Comparison of ENCODE assay signal across 1 cellular context in the genomic region with DNA sequence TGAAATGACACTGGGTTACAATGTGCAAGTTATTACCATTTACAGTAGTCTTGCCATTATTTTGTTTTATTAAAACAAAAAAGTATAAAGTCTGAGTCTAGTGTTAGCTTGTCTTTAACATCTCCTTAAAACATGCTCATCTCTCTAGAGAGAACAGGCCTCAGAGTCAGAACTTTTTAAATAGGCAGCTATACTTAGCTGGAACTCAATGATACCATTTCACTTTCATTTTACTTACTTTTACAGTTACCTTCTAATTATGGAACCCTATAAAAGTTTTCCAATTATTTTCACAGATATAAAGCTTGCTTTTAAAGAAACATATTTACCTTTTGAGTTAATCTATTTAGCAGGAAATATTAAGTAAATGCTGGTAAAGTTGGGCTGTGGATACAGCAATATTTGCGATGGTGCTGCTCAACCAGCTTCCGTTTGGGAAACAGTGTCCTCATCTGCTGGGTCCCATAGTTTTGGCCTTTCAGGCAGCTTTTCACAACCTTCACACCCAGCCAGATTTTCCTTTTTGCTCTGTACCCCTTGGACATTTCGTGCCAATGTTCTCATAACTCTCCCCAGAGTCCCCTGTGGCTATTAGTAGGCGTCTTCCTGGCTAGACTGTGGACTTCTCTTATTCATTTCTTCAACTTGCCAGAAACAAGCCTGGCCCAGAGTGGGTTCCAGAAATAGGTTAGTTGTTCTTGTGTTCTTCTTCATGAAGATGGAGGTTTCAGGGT.
A peak's percentile ranks its signal among the peaks of the same experiment; 100 is the strongest.
TF ChIP-seq lines count a peak whose summit lies in the region.

No MANE protein-coding gene starts in this region.

TF ChIP-seq in GM12878, 131 proteins besides CTCF, POLR2A, EP300 and RAD21 (continued from another document):
- TF ChIP-seq KDM1A (IDR thresholded peaks at IDR 0.05; ENCODE audit: borderline replicate concordance), result no peak
- TF ChIP-seq ZBTB11 (CRISPR knock-in tag; IDR thresholded peaks at IDR 0.05), result no peak
- TF ChIP-seq ZBTB33 (IDR thresholded peaks at IDR 0.05), result no peak
- peak; percentile 19; the same call in 1 of the 2 replicates for TF ChIP-seq EED (IDR thresholded peaks at IDR 0.05; ENCODE audit: low read depth)
- peak; percentile 33; the same call in 1 of the 2 replicates for TF ChIP-seq ZBED1 (IDR thresholded peaks at IDR 0.05; ENCODE audit: borderline replicate concordance)
- no peak; the same call in 1 of the 2 replicates for TF ChIP-seq DPF2 (IDR thresholded peaks at IDR 0.05)
- peak; percentile 74 for TF ChIP-seq NFIC (IDR thresholded peaks at IDR 0.05; ENCODE audit: low read depth, low read length)
- no peak for TF ChIP-seq RFX5 (IDR thresholded peaks at IDR 0.05; ENCODE audit: low read depth, low read length)
- TF ChIP-seq SRF (IDR thresholded peaks at IDR 0.05; ENCODE audit: low read depth in 2 of 2, low read length in 2 of 2), result no peak
- peak in 1 of 2 experiments; percentile 31; a peak in 2 of 4 replicates for TF ChIP-seq IKZF2 (IDR thresholded peaks at IDR 0.05)
- TF ChIP-seq EZH2 (IDR thresholded peaks at IDR 0.05; ENCODE audit: borderline replicate concordance, control insufficient read depth, low read depth, low read length), result no peak
- TF ChIP-seq STAT3 (IDR thresholded peaks at IDR 0.05; ENCODE audit: low read depth, low read length), result no peak
- no peak for TF ChIP-seq NBN (IDR thresholded peaks at IDR 0.05)
- no peak for TF ChIP-seq ATF3 (IDR thresholded peaks at IDR 0.05; ENCODE audit: borderline replicate concordance, extremely low read depth, low read depth, low read length)
- no peak for TF ChIP-seq PML (IDR thresholded peaks at IDR 0.05; ENCODE audit: low read length)
- TF ChIP-seq ETV6 (conservative IDR thresholded peaks at IDR 0.05 in 1 of 2, IDR thresholded peaks at IDR 0.05 in 1 of 2; ENCODE audit: borderline replicate concordance in 1 of 2, low read depth in 1 of 2), result peak in 1 of 2 experiments; percentile 35; a peak in 1 of 4 replicates
- 0 out of 2 replicates have a peak, but pooled peaks have one; percentile 30 for TF ChIP-seq CREM (IDR thresholded peaks at IDR 0.05; ENCODE audit: low read depth)
- TF ChIP-seq MLLT1 (IDR thresholded peaks at IDR 0.05), result no peak
- TF ChIP-seq NFXL1 (IDR thresholded peaks at IDR 0.05; ENCODE audit: borderline replicate concordance), result no peak
- no peak for TF ChIP-seq SUZ12 (IDR thresholded peaks at IDR 0.05; ENCODE audit: unreplicated experiment)
